1 cellular context compared by ENCODE assay signal in the genomic region with DNA sequence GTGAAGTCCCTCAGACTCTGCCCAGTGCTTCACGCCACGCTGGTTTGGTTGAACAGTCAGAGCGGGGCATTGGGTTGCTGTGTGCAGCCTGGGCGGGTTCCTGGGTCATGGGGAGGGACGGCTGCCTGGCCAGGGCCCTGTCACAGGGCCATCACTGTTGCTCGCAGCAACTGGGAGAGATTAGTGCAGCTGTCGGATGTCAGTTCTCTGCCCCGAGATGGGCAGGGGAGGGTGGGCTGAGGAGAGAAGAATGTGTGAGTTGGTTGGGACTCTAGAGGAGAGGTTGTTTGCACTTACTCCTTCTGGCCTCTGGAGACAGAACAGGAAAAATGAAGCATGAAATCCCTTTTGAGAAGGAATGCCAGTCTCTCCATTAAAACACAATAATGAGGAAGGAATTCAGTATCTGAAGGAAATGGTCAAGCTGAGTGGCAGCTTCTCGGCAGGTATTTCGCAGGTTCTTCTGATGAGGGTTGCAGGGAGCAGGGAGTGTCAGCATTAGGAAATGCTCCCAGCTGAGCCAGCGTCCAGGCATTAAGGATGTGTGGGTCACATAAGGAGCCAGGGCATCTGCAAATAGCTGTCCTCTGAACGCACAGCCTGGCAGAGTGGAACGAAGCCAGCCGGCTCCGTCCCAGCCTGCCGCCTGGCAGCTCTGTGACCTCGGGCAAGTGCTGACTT.
TF ChIP-seq lines count a peak whose summit lies in the region.

No MANE protein-coding gene starts in this region.

TF ChIP-seq in liver, 16 proteins besides CTCF, POLR2A, EP300 and RAD21 (continued from another document):
- TF ChIP-seq, protein P1, sequence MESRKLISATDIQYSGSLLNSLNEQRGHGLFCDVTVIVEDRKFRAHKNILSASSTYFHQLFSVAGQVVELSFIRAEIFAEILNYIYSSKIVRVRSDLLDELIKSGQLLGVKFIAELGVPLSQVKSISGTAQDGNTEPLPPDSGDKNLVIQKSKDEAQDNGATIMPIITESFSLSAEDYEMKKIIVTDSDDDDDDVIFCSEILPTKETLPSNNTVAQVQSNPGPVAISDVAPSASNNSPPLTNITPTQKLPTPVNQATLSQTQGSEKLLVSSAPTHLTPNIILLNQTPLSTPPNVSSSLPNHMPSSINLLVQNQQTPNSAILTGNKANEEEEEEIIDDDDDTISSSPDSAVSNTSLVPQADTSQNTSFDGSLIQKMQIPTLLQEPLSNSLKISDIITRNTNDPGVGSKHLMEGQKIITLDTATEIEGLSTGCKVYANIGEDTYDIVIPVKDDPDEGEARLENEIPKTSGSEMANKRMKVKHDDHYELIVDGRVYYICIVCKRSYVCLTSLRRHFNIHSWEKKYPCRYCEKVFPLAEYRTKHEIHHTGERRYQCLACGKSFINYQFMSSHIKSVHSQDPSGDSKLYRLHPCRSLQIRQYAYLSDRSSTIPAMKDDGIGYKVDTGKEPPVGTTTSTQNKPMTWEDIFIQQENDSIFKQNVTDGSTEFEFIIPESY (IDR thresholded peaks at IDR 0.05), result no peak
- TF ChIP-seq FOXA1 (IDR thresholded peaks at IDR 0.05), result no peak
